Comparison of ENCODE assay signal across 14 cellular contexts in genomic region chr16:2042171-2042570, GRCh38. TPM values are rescaled to one million over a fixed set of nuclear protein-coding genes. Genes with fewer than 3 reads are reported as not detected.
DNase-seq lines count a peak whose midpoint lies in the region; ATAC-seq lines count a peak whose summit lies in the region.
"Had no signal": no experiment of that assay in that cellular context is flagged by ENCODE, and none has a peak within 500 bp of the region (broad histone marks: within the 10 kb centered on the region; RNA-seq: fewer than 3 reads in every experiment).

No MANE protein-coding gene starts in this region.

- peak overlapping the region in 1 of 2 experiments; percentile 9 for H3K4ac ChIP-seq in mesenchymal stem cell (ENCODE audit: low read depth in 1 of 2, low read length in 2 of 2)

- no peak for ATAC-seq in GM21447 (IDR thresholded peaks at IDR 0.05; ENCODE audit: unreplicated experiment)
- ATAC-seq: stimulated activated effector memory CD8-positive, alpha-beta T cell treated with anti-CD3 and anti-CD28 coated beads, Interleukin-12 subunit alpha, Interleukin-12 subunit beta, amount 100 ng/mL, for 72 hours had no signal

- 91% methylated on average over 14 of the region's 14 CpGs for WGBS in mesenchymal stem cell

- H3K14ac ChIP-seq in mesenchymal stem cell (ENCODE audit: low read length in 2 of 2) = peak overlapping the region in 1 of 2 experiments; percentile 23

- H3K4me3 ChIP-seq in mesenchymal stem cell (ENCODE audit: insufficient read depth in 1 of 2, low read depth in 1 of 2, low read length in 2 of 2) = no peak overlapping the region
- H3K4me3 ChIP-seq: HAP-1 had no signal

- no peak overlapping the region for H2BK5ac ChIP-seq in mesenchymal stem cell (ENCODE audit: low read depth, low read length, poor library complexity, severe bottlenecking)

- H3K4me1 ChIP-seq in mesenchymal stem cell (ENCODE audit: control insufficient read depth, insufficient read depth, low read depth, low read length) = peaks cover 77% of the 10 kb centered on the region

- no peak overlapping the region for H2AFZ ChIP-seq in mesenchymal stem cell (ENCODE audit: low read depth, low read length)

- H2BK120ac ChIP-seq in mesenchymal stem cell (ENCODE audit: low read depth, low read length) = peak overlapping the region; percentile 13

- H2BK15ac ChIP-seq in mesenchymal stem cell (ENCODE audit: low read depth, poor library complexity, severe bottlenecking) = peak overlapping the region; percentile 73

- H3K27ac ChIP-seq in mesenchymal stem cell (ENCODE audit: low read length, poor library complexity, severe bottlenecking) = no peak overlapping the region

- DNase-seq in DMS153 (lab: John Stamatoyannopoulos, UW) = peak; percentile 92
- DNase-seq in NCI-H187 (lab: John Stamatoyannopoulos, UW) = peak; percentile 94 to 98
- DNase-seq in SHP77 (lab: John Stamatoyannopoulos, UW) = peak; percentile 84 to 93
- no peak for DNase-seq in mesenchymal stem cell
- no peak for DNase-seq in COR-L47 (lab: John Stamatoyannopoulos, UW)
- no peak for DNase-seq in activated T-cell treated with anti-CD3 and anti-CD28 coated beads, Interleukin-2, amount 50 U/mL, for 1 hour
- DNase-seq in OCI-M2 (lab: John Stamatoyannopoulos, UW; ENCODE audit: unreplicated experiment) = no peak
- DNase-seq: kidney glomerular epithelial cell; NCI-H446 treated with DMSO at 0.1 percent for 48 hours; stimulated activated CD4-positive, alpha-beta T cell treated with anti-CD3 and anti-CD28 coated beads, Interleukin-1b, Interleukin-23, amount 100 ng/mL, for 48 hours had no signal

- peak overlapping the region; percentile 4 to 71 for H2BK12ac ChIP-seq in mesenchymal stem cell (ENCODE audit: low read length in 2 of 2)

- peaks cover 0 to 52% of the 10 kb centered on the region in 2 experiments for H3K36me3 ChIP-seq in mesenchymal stem cell (ENCODE audit: control insufficient read depth in 1 of 2, insufficient read depth in 2 of 2, low read depth in 1 of 2, low read length in 2 of 2)
- H3K36me3 ChIP-seq: HAP-1 had no signal

- peak overlapping the region; percentile 24 for H2AK5ac ChIP-seq in mesenchymal stem cell (ENCODE audit: low read length, severe bottlenecking)

- H3K4me2 ChIP-seq in mesenchymal stem cell (ENCODE audit: low read length, poor library complexity, severe bottlenecking) = no peak overlapping the region

- H3K18ac ChIP-seq in mesenchymal stem cell (ENCODE audit: low read depth in 1 of 2, low read length in 2 of 2) = no peak overlapping the region

- H3K79me1 ChIP-seq in mesenchymal stem cell (replicated peaks; ENCODE audit: low read length, poor library complexity, severe bottlenecking) = peaks cover 21% of the 10 kb centered on the region

- H3K9me3 ChIP-seq in mesenchymal stem cell (ENCODE audit: control insufficient read depth, low read length) = no peaks in the 10 kb centered on the region
- H3K9me3 ChIP-seq: HAP-1 had no signal

- H4K91ac ChIP-seq in mesenchymal stem cell (ENCODE audit: low read length) = peak overlapping the region; percentile 64

- no peak overlapping the region for H3K9ac ChIP-seq in mesenchymal stem cell (ENCODE audit: low read length)

- no peak overlapping the region for H3K23ac ChIP-seq in mesenchymal stem cell (ENCODE audit: low read length in 2 of 2)

- H4K8ac ChIP-seq in mesenchymal stem cell (ENCODE audit: low read length) = no peak overlapping the region

- no peaks in the 10 kb centered on the region for H3K27me3 ChIP-seq in mesenchymal stem cell (ENCODE audit: control insufficient read depth in 1 of 2, insufficient read depth in 1 of 2, low read length in 2 of 2)

RNA-seq across cellular contexts. Expression of gene NTHL1, which starts 5.5 kb away (rescaled TPM):
- polyA plus RNA-seq in mesenchymal stem cell (2013, experiment 1 of 2) = 16.3 TPM
- 16.9 TPM for polyA plus RNA-seq in mesenchymal stem cell (2013, experiment 2 of 2)

RNA-seq across cellular contexts. Expression of gene TSC2, which starts 5.6 kb away (rescaled TPM):
- 55.7 TPM for polyA plus RNA-seq in mesenchymal stem cell (2013, experiment 1 of 2)
- 59.1 TPM for polyA plus RNA-seq in mesenchymal stem cell (2013, experiment 2 of 2)

RNA-seq across cellular contexts. Expression of gene NHERF2, which starts 15.5 kb away (rescaled TPM):
- 64.6 TPM for polyA plus RNA-seq in mesenchymal stem cell (2013, experiment 1 of 2)
- 62.5 TPM for polyA plus RNA-seq in mesenchymal stem cell (2013, experiment 2 of 2)
- polyA plus RNA-seq: IgD-negative memory B cell had no signal

RNA-seq across cellular contexts. Expression of gene NPW, which starts 22.6 kb away (rescaled TPM):
- 0.59 TPM for polyA plus RNA-seq in mesenchymal stem cell (2013, experiment 1 of 2)
- 0.71 TPM for polyA plus RNA-seq in mesenchymal stem cell (2013, experiment 2 of 2)
- polyA plus RNA-seq: IgD-negative memory B cell had no signal

RNA-seq across cellular contexts. Expression of gene ZNF598, which starts 32.5 kb away (rescaled TPM):
- polyA plus RNA-seq in mesenchymal stem cell (2013, experiment 1 of 2) = 23.8 TPM
- 21.1 TPM for polyA plus RNA-seq in mesenchymal stem cell (2013, experiment 2 of 2)

Comparison
In these comparisons a context has a peak if more than half of its experiments do, and no peak if none do; other contexts are left out.
1. DNase-seq: peak in DMS153 (single experiment), NCI-H187 (2 of 2) and SHP77 (2 of 2); none in mesenchymal stem cell (single experiment), COR-L47 (single experiment), activated T-cell treated with anti-CD3 and anti-CD28 coated beads, Interleukin-2, amount 50 U/mL, for 1 hour (single experiment) and OCI-M2 (single experiment).